In genomic region chr17:11582217-11582616, GRCh38 we compare ENCODE assay signal across 6 cellular contexts. TPM values are rescaled to one million over a fixed set of nuclear protein-coding genes. Genes with fewer than 3 reads are reported as not detected.
"Had no signal": no experiment of that assay in that cellular context is flagged by ENCODE, and none has a peak within 500 bp of the region (broad histone marks: within the 10 kb centered on the region; RNA-seq: fewer than 3 reads in every experiment).

No MANE protein-coding gene starts in this region.

- H3K4me1 Mint-ChIP-seq: GM23338 had no signal

- ATAC-seq: GM23338, K562 had no signal

- H3K4me3 ChIP-seq: GM23338, K562 had no signal

- DNase-seq: H7, HCEC 1CT, IMR-90, KG1 had no signal

- H3K4me2 ChIP-seq: GM23338 had no signal

- H2AFZ ChIP-seq: GM23338 had no signal

- H3K27ac Mint-ChIP-seq: GM23338 had no signal

- H3K4me3 Mint-ChIP-seq: GM23338 had no signal

RNA-seq across cellular contexts. Expression of gene DNAH9, which starts 16.1 kb away (rescaled TPM):
- total RNA-seq: GM23338, IMR-90, K562 had no signal
- polyA plus RNA-seq: GM23338, IMR-90, K562 had no signal
